ENCODE assay signal across 9 cellular contexts in the genomic region with DNA sequence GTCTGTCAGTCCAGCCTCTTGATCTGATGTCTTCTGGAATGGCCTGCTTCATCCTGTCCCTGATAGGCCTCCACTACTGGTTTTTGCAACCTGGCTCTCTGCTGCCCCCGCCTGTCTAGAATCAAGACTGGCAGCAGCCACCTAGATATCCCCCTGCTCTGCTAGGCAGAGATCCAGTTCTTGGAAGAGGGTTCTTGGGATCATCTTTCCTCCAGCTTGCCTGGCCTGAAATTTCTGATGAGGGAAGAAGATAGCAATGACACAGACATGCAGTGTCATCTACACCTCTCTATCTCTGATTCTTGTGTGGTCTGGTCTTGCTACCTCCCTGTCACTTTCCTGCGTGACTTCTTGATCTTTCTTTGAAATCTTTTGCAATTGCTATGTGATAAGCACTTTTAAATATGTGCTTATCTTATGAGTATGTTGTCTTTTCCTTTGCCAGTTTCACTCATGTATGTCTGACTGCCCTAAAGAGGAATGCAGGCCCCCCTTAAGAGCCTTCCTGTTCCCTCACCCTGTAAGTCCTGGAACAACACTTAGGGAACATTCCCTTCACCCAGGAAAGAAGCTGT. TPM values are rescaled to one million over a fixed set of nuclear protein-coding genes. Genes with fewer than 3 reads are reported as not detected.
DNase-seq lines count a peak whose midpoint lies in the region; ATAC-seq, FAIRE-seq and TF ChIP-seq lines count a peak whose summit lies in the region.
"Had no signal": no experiment of that assay in that cellular context is flagged by ENCODE, and none has a peak within 500 bp of the region (broad histone marks: within the 10 kb centered on the region; RNA-seq: fewer than 3 reads in every experiment).

No MANE protein-coding gene starts in this region.

- DNase-seq in DMS53 (lab: John Stamatoyannopoulos, UW) = peak; percentile 78
- peak; percentile 85 for DNase-seq in HTR-8/SVneo (ENCODE audit: insufficient read length, low spot score)
- DNase-seq in SJSA1 (ENCODE audit: low read depth in 1 of 2, low spot score in 2 of 2) = peak; percentile 88 to 92
- DNase-seq in activated naive CD4-positive, alpha-beta T cell treated with anti-CD3 and anti-CD28 coated beads for 36 hours = peak; percentile 88
- DNase-seq in glutamatergic neuron = peak; percentile 82
- DNase-seq in trophoblast cell = peak; percentile 74 to 86
- peak; percentile 49 to 65 for DNase-seq in uterus

- H3K36me3 Mint-ChIP-seq in activated naive CD4-positive, alpha-beta T cell treated with anti-CD3 and anti-CD28 coated beads for 36 hours (ENCODE audit: low read depth) = peaks cover 30% of the 10 kb centered on the region
- peaks cover 5% of the 10 kb centered on the region for H3K36me3 Mint-ChIP-seq in glutamatergic neuron (ENCODE audit: unreplicated experiment)

- H2AK5ac ChIP-seq in trophoblast cell (ENCODE audit: low read length) = no peak overlapping the region

- ATAC-seq in GM18907 (IDR thresholded peaks at IDR 0.05; ENCODE audit: unreplicated experiment) = no peak

- no peaks in the 10 kb centered on the region for H3K9me3 ChIP-seq in SJSA1 (replicated peaks)
- no peaks in the 10 kb centered on the region for H3K9me3 ChIP-seq in trophoblast cell (ENCODE audit: insufficient read depth, low read depth, low read length)
- H3K9me3 ChIP-seq in uterus = no peaks in the 10 kb centered on the region

- peak overlapping the region; percentile 91 for H3K27ac ChIP-seq in SJSA1
- H3K27ac ChIP-seq in trophoblast cell (ENCODE audit: low read depth, low read length) = no peak overlapping the region
- H3K27ac ChIP-seq in uterus = peak overlapping the region; percentile 49 to 67

- no peak overlapping the region for H4K91ac ChIP-seq in trophoblast cell (ENCODE audit: low read depth, low read length)

- no peaks in the 10 kb centered on the region for H3K27me3 Mint-ChIP-seq in activated naive CD4-positive, alpha-beta T cell treated with anti-CD3 and anti-CD28 coated beads for 36 hours (ENCODE audit: low read depth)
- peaks cover 1% of the 10 kb centered on the region for H3K27me3 Mint-ChIP-seq in glutamatergic neuron (ENCODE audit: unreplicated experiment)

- no peak overlapping the region for H2BK120ac ChIP-seq in trophoblast cell (ENCODE audit: insufficient read depth, low read length, poor library complexity)

- no peak overlapping the region for H4K8ac ChIP-seq in trophoblast cell (ENCODE audit: low read depth, low read length)

- no peak overlapping the region for H2AFZ ChIP-seq in trophoblast cell (ENCODE audit: insufficient read depth, low read length, poor library complexity)

- FAIRE-seq in HTR-8/SVneo (lab: Jason Lieb, UNC) = peak; percentile 94

- no peaks in the 10 kb centered on the region for H3K79me2 ChIP-seq in trophoblast cell (ENCODE audit: control insufficient read depth, insufficient read depth, low read length, poor library complexity)

- CTCF ChIA-PET in activated naive CD4-positive, alpha-beta T cell treated with anti-CD3 and anti-CD28 coated beads for 36 hours (lab: Charles Lee) = interaction anchor here (0.6 to 3.1 kb wide), 16 partner anchors 8 to 166 kb away, joined by 3 to 15 read pairs (median 4); a partner anchor contains a TSS

- no peak overlapping the region for H3K9ac ChIP-seq in trophoblast cell (ENCODE audit: low read length)

- no peak for TF ChIP-seq POLR2A in uterus (IDR thresholded peaks at IDR 0.05)

- H3K23ac ChIP-seq in trophoblast cell (ENCODE audit: low read length) = no peak overlapping the region

- H3K9me3 Mint-ChIP-seq in activated naive CD4-positive, alpha-beta T cell treated with anti-CD3 and anti-CD28 coated beads for 36 hours = no peaks in the 10 kb centered on the region
- H3K9me3 Mint-ChIP-seq in glutamatergic neuron (ENCODE audit: unreplicated experiment) = peaks cover 3% of the 10 kb centered on the region

- no peak overlapping the region for H3K4me2 ChIP-seq in trophoblast cell (ENCODE audit: low read length)

- no peak overlapping the region for H2BK12ac ChIP-seq in trophoblast cell (ENCODE audit: low read length)

- no peak overlapping the region for H3K27ac Mint-ChIP-seq in activated naive CD4-positive, alpha-beta T cell treated with anti-CD3 and anti-CD28 coated beads for 36 hours
- no peak overlapping the region for H3K27ac Mint-ChIP-seq in glutamatergic neuron (ENCODE audit: unreplicated experiment)

- no CpG with 5 or more reads among the region's 2 CpGs for WGBS in trophoblast cell (ENCODE audit: extremely low coverage, insufficient coverage, insufficient read length)

- H3K27me3 ChIP-seq in SJSA1 (replicated peaks) = no peaks in the 10 kb centered on the region
- H3K27me3 ChIP-seq in trophoblast cell (ENCODE audit: insufficient read depth, low read length) = no peaks in the 10 kb centered on the region
- no peaks in the 10 kb centered on the region for H3K27me3 ChIP-seq in uterus

- no peak overlapping the region for H3K18ac ChIP-seq in trophoblast cell (ENCODE audit: low read length)

- no peak overlapping the region for H3K4me3 Mint-ChIP-seq in activated naive CD4-positive, alpha-beta T cell treated with anti-CD3 and anti-CD28 coated beads for 36 hours
- peak overlapping the region; percentile 8 for H3K4me3 Mint-ChIP-seq in glutamatergic neuron (ENCODE audit: unreplicated experiment)

- peaks cover 31% of the 10 kb centered on the region for H3K4me1 ChIP-seq in SJSA1 (replicated peaks)
- H3K4me1 ChIP-seq in trophoblast cell (ENCODE audit: control insufficient read depth in 1 of 2, insufficient read depth in 2 of 2, low read length in 2 of 2) = no peaks in the 10 kb centered on the region
- no peaks in the 10 kb centered on the region for H3K4me1 ChIP-seq in uterus

- H3K36me3 ChIP-seq in SJSA1 (peaks cover 20% of the 10 kb centered on the region), trophoblast cell (ENCODE audit: control insufficient read depth in 1 of 2, insufficient read depth in 2 of 2, low read length in 2 of 2) (peaks cover 7 to 20% of the 10 kb centered on the region in 2 experiments), uterus (no peaks in the 10 kb centered on the region)

- H3K4me3 ChIP-seq in SJSA1 = no peak overlapping the region
- H3K4me3 ChIP-seq in trophoblast cell (ENCODE audit: low read depth, low read length) = no peak overlapping the region
- H3K4me3 ChIP-seq in uterus = no peak overlapping the region

- H3K79me1 ChIP-seq in trophoblast cell (ENCODE audit: low read length) = no peaks in the 10 kb centered on the region

- TF ChIP-seq CTCF in glutamatergic neuron (IDR thresholded peaks at IDR 0.05; ENCODE audit: partially characterized antibody, unreplicated experiment) (peak; percentile 73), uterus (IDR thresholded peaks at IDR 0.05) (peak; percentile 48 to 67 (median 58))

- H4K12ac ChIP-seq in trophoblast cell (ENCODE audit: low read depth, low read length) = no peak overlapping the region

- H3K4ac ChIP-seq in trophoblast cell (ENCODE audit: low read depth, low read length) = no peak overlapping the region

- H2BK5ac ChIP-seq in trophoblast cell (ENCODE audit: low read depth, low read length, poor library complexity) = no peak overlapping the region

- no peak overlapping the region for H3K14ac ChIP-seq in trophoblast cell (ENCODE audit: low read length)

- intact Hi-C loops in activated naive CD4-positive, alpha-beta T cell treated with anti-CD3 and anti-CD28 coated beads for 36 hours (cut with micrococcal nuclease) = loop anchor here (1.0 to 2.0 kb wide), 5 partner anchors 14 to 249 kb away; a partner anchor contains a TSS
- intact Hi-C loops in uterus (cut with DNase I; ENCODE audit: low total_unique reads) = no loop called here

- peaks cover 61% of the 10 kb centered on the region for H3K4me1 Mint-ChIP-seq in activated naive CD4-positive, alpha-beta T cell treated with anti-CD3 and anti-CD28 coated beads for 36 hours (ENCODE audit: low read depth)
- H3K4me1 Mint-ChIP-seq in glutamatergic neuron (ENCODE audit: low read depth, unreplicated experiment) = peaks cover 12% of the 10 kb centered on the region

RNA-seq across cellular contexts. Expression of a gene that starts 20.3 kb away (rescaled TPM):
- 19.8 and 33.8 TPM in 2 replicates for total RNA-seq in SJSA1 (2014; rRNA removed; shearing (Covaris generic))
- 10 to 100 TPM; 49.1 to 50.3 TPM for total RNA-seq in activated naive CD4-positive, alpha-beta T cell treated with anti-CD3 and anti-CD28 coated beads for 36 hours
- total RNA-seq in glutamatergic neuron (ENCODE audit: unreplicated experiment) = 33.1 TPM
- polyA plus RNA-seq in trophoblast cell (2013) = 21.0 and 21.7 TPM in 2 replicates
- total RNA-seq in uterus = 10 to 100 TPM; 22.6 to 74.0 (median 48.4) TPM

RNA-seq across cellular contexts. Expression of a gene that starts 41.8 kb away (rescaled TPM):
- total RNA-seq in SJSA1 (2014; rRNA removed; shearing (Covaris generic)) = 28.3 and 30.4 TPM in 2 replicates
- 10 to 100 TPM; 22.9 to 25.2 TPM for total RNA-seq in activated naive CD4-positive, alpha-beta T cell treated with anti-CD3 and anti-CD28 coated beads for 36 hours
- total RNA-seq in glutamatergic neuron (ENCODE audit: unreplicated experiment) (21.0 TPM), uterus (10 to 100 TPM in 1 of 4 donors, 1 to 10 TPM in 3; 2.0 to 18.4 (median 5.6) TPM)
- polyA plus RNA-seq in trophoblast cell (2013) = 7.3 and 7.7 TPM in 2 replicates

RNA-seq across cellular contexts. Expression of a gene that starts 41.8 kb away (rescaled TPM):
- 13.1 and 13.2 TPM in 2 replicates for total RNA-seq in SJSA1 (2014; rRNA removed; shearing (Covaris generic))
- 1 to 10 TPM; 9.4 to 9.7 TPM for total RNA-seq in activated naive CD4-positive, alpha-beta T cell treated with anti-CD3 and anti-CD28 coated beads for 36 hours
- 6.7 TPM for total RNA-seq in glutamatergic neuron (ENCODE audit: unreplicated experiment)
- 6.3 and 6.5 TPM in 2 replicates for polyA plus RNA-seq in trophoblast cell (2013)
- total RNA-seq in uterus = 10 to 100 TPM in 2 of 4 donors, 1 to 10 TPM in 2; 2.9 to 14.1 (median 11.8) TPM

RNA-seq across cellular contexts. Expression of a gene that starts 49.2 kb away (rescaled TPM):
- not detected in 2 replicates for total RNA-seq in SJSA1 (2014; rRNA removed; shearing (Covaris generic))
- not detected for total RNA-seq in activated naive CD4-positive, alpha-beta T cell treated with anti-CD3 and anti-CD28 coated beads for 36 hours
- not detected for total RNA-seq in glutamatergic neuron (ENCODE audit: unreplicated experiment)
- polyA plus RNA-seq in trophoblast cell (2013) = 0.40 and 0.72 TPM in 2 replicates
- total RNA-seq in uterus = not detected
- total RNA-seq: dermis microvascular lymphatic vessel endothelial cell had no signal
